Comparison of ENCODE assay signal across 8 cellular contexts in genomic region chr6:149271348-149272340, GRCh38. TPM values are rescaled to one million over a fixed set of nuclear protein-coding genes. Genes with fewer than 3 reads are reported as not detected.
DNase-seq lines count a peak whose midpoint lies in the region; ATAC-seq, FAIRE-seq and TF ChIP-seq lines count a peak whose summit lies in the region.

No MANE protein-coding gene starts in this region.

- peaks cover 3% of the 10 kb centered on the region for H3K9me3 Mint-ChIP-seq in stimulated activated naive CD8-positive, alpha-beta T cell treated with anti-CD3 and anti-CD28 coated beads, Interleukin-15, Interleukin-2, amounts not matched to agents 100 ng/mL and 50 ng/mL, for 24 hours

- H3K27me3 Mint-ChIP-seq in stimulated activated naive CD8-positive, alpha-beta T cell treated with anti-CD3 and anti-CD28 coated beads, Interleukin-15, Interleukin-2, amounts not matched to agents 100 ng/mL and 50 ng/mL, for 24 hours: no peaks in the 10 kb centered on the region

- H4K20me1 ChIP-seq in keratinocyte (ENCODE audit: control insufficient read depth, extremely low read depth, insufficient read depth, low read length): no peaks in the 10 kb centered on the region

- no peaks in the 10 kb centered on the region for H3K36me3 Mint-ChIP-seq in stimulated activated naive CD8-positive, alpha-beta T cell treated with anti-CD3 and anti-CD28 coated beads, Interleukin-15, Interleukin-2, amounts not matched to agents 100 ng/mL and 50 ng/mL, for 24 hours (ENCODE audit: low read depth)

- FAIRE-seq in keratinocyte (lab: Jason Lieb, UNC) (peak; percentile 36), H54 (lab: Jason Lieb, UNC) (no peak)

- H3K9ac ChIP-seq in keratinocyte (ENCODE audit: control insufficient read depth, extremely low read depth, insufficient read depth, low read length): no peak overlapping the region

- ATAC-seq in GM19043 (IDR thresholded peaks at IDR 0.05; ENCODE audit: low read depth, unreplicated experiment) (peak; percentile 52), HG03135 (IDR thresholded peaks at IDR 0.05; ENCODE audit: unreplicated experiment) (peak; percentile 64)

- peaks cover 53% of the 10 kb centered on the region for H3K4me1 Mint-ChIP-seq in stimulated activated naive CD8-positive, alpha-beta T cell treated with anti-CD3 and anti-CD28 coated beads, Interleukin-15, Interleukin-2, amounts not matched to agents 100 ng/mL and 50 ng/mL, for 24 hours (ENCODE audit: low read depth)

- H3K36me3 ChIP-seq in keratinocyte (ENCODE audit: control insufficient read depth in 2 of 2, extremely low read depth in 1 of 2, insufficient read depth in 2 of 2, low read length in 2 of 2) (no peaks in the 10 kb centered on the region), MG63 (no peaks in the 10 kb centered on the region)

- H3K27me3 ChIP-seq in keratinocyte (ENCODE audit: control insufficient read depth, extremely low read depth, insufficient read depth, low read length) (peaks cover under 1% of the 10 kb centered on the region), MG63 (no peaks in the 10 kb centered on the region)

- no peaks in the 10 kb centered on the region for H3K4me1 ChIP-seq in keratinocyte (ENCODE audit: control insufficient read depth, extremely low read depth, insufficient read depth, low read length)

- H3K4me3 Mint-ChIP-seq in stimulated activated naive CD8-positive, alpha-beta T cell treated with anti-CD3 and anti-CD28 coated beads, Interleukin-15, Interleukin-2, amounts not matched to agents 100 ng/mL and 50 ng/mL, for 24 hours: peak overlapping the region; percentile 62

- no peaks in the 10 kb centered on the region for H3K79me2 ChIP-seq in keratinocyte (ENCODE audit: control insufficient read depth, insufficient read depth, low read length)

- H3K9me3 ChIP-seq in keratinocyte (ENCODE audit: control insufficient read depth, low read depth, low read length): no peaks in the 10 kb centered on the region
- H3K9me3 ChIP-seq in MG63: no peaks in the 10 kb centered on the region

- no peaks in the 10 kb centered on the region for H3K9me1 ChIP-seq in keratinocyte (ENCODE audit: control insufficient read depth, extremely low read depth, insufficient read depth, low read length)

- H3K27ac Mint-ChIP-seq in stimulated activated naive CD8-positive, alpha-beta T cell treated with anti-CD3 and anti-CD28 coated beads, Interleukin-15, Interleukin-2, amounts not matched to agents 100 ng/mL and 50 ng/mL, for 24 hours: peak overlapping the region; percentile 93

- TF ChIP-seq CTCF in keratinocyte (optimal IDR thresholded peaks at IDR 0.05 in 1 of 3, IDR thresholded peaks at IDR 0.05 in 1 of 3, conservative IDR thresholded peaks at IDR 0.05 in 1 of 3; ENCODE audit: extremely low read depth in 1 of 3, insufficient read depth in 2 of 3, low read length in 3 of 3): no peak

- no peak for TF ChIP-seq POLR2A in H54 (IDR thresholded peaks at IDR 0.05; ENCODE audit: low read depth, low read length)

- DNase-seq in activated CD4-positive, alpha-beta T cell treated with anti-CD3 and anti-CD28 coated beads, Interleukin-2, amount 50 U/mL, for 24 hours (ENCODE audit: low read depth in 1 of 2, low spot score in 1 of 2): peak; percentile 36 to 49
- DNase-seq in keratinocyte (ENCODE audit: low read depth, low spot score) (no peak), H54 (ENCODE audit: insufficient read length, low spot score) (no peak), MG63 (no peak), NCI-H1436 (lab: John Stamatoyannopoulos, UW) (no peak)

- dilution Hi-C loops in keratinocyte (cut with MboI; ENCODE audit: extremely low pct_ligation_motif_present, low sequenced_read_pairs): no loop called here

- H3K27ac ChIP-seq in keratinocyte (ENCODE audit: control insufficient read depth, insufficient read depth, low read length): no peak overlapping the region

- H3K4me2 ChIP-seq in keratinocyte (ENCODE audit: control insufficient read depth, extremely low read depth, insufficient read depth, low read depth, low read length): no peak overlapping the region

- H2AFZ ChIP-seq in keratinocyte (ENCODE audit: control insufficient read depth, low read length): no peak overlapping the region

- no peak overlapping the region for H3K4me3 ChIP-seq in keratinocyte (ENCODE audit: control insufficient read depth in 2 of 3, extremely low read depth in 1 of 3, insufficient read depth in 2 of 3, low read depth in 1 of 3, low read length in 3 of 3)
- no peak overlapping the region for H3K4me3 ChIP-seq in MG63

RNA-seq across cellular contexts. Expression of gene TAB2, which starts 45.9 kb away (rescaled TPM):
- 39.9 to 47.5 TPM (median 39.9 TPM) in 3 replicates for polyA plus RNA-seq in keratinocyte
- 90.6 TPM for polyA plus RNA-seq in keratinocyte (2011; ENCODE audit: low read depth)
- 32.3 and 78.4 TPM in 2 replicates for polyA plus RNA-seq in keratinocyte (2011; cell fraction: cytosol; rRNA removed)
- 41.0 and 47.4 TPM in 2 replicates for polyA plus RNA-seq in keratinocyte (2011; cell fraction: nucleus; rRNA removed)
- polyA plus RNA-seq in keratinocyte (2012; ENCODE audit: low replicate concordance): 29.9 and 35.6 TPM in 2 replicates
- polyA minus RNA-seq in keratinocyte: 17.6 to 69.7 TPM (median 56.0 TPM) in 3 replicates
- polyA minus RNA-seq in keratinocyte (2011; cell fraction: cytosol; rRNA and poly(A)+ RNA removed): 33.8 TPM
- 23.0 and 45.7 TPM in 2 replicates for polyA minus RNA-seq in keratinocyte (2011; cell fraction: nucleus; rRNA and poly(A)+ RNA removed)
- total RNA-seq in MG63 (2014; rRNA removed; shearing (Covaris generic); ENCODE audit: low replicate concordance): 27.3 and 49.3 TPM in 2 replicates

Comparison
In these comparisons a context has a peak if more than half of its experiments do, and no peak if none do; other contexts are left out.
1. DNase-seq: peak in activated CD4-positive, alpha-beta T cell treated with anti-CD3 and anti-CD28 coated beads, Interleukin-2, amount 50 U/mL, for 24 hours (2 of 2); none in keratinocyte (single experiment), H54 (single experiment), MG63 (single experiment) and NCI-H1436 (single experiment).